Comparison of ENCODE assay signal across 8 cellular contexts in the genomic region with DNA sequence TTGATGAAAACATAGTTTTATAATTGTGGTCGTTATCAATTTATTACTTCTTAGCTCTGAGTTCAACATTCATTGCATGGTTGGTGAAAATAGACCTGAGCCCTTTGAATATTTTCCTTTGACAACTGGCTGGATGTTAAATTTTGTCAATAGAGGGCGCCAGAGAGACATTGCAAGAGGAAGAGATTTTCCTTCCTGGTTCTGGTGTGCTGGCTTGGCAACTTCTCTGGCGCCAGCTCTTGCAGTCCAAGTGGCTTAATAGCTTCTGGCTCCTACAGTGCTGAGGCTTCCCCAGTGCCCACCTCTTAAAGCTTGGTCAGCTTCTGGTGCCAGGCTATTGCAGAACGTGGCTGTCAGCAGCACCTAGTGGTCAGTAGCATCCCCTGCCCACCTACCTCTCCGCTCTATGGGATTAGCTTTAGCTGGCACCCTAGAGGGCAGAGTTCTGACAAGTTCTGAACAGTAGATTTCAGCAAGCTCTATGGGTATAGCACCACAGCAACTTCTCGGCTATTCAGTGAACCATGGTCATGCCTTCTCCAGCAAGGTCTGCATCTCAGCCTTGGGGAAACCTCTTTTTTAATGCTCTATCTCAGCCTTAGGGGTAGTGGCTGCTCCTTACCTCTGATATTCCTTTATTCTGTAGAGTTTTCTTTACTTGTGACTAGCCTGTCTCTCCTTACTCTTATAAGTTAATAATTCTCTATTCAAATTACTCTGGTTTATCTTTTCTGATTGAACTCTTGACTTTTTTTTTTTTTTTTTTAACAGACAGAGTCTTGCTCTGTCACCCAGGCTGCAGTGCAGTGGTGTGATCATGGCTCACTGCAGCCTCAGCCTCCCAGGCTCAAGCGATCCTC. TPM values are rescaled to one million over a fixed set of nuclear protein-coding genes. Genes with fewer than 3 reads are reported as not detected.
DNase-seq lines count a peak whose midpoint lies in the region; ATAC-seq, FAIRE-seq and TF ChIP-seq lines count a peak whose summit lies in the region.

No MANE protein-coding gene starts in this region.

- peaks cover 15% of the 10 kb centered on the region for H3K4me1 Mint-ChIP-seq in central memory CD8-positive, alpha-beta T cell

- peak overlapping the region; percentile 28 to 42 for H3K4me3 ChIP-seq in kidney (ENCODE audit: low read length in 2 of 2)

- no peaks in the 10 kb centered on the region for H3K27me3 Mint-ChIP-seq in central memory CD8-positive, alpha-beta T cell

- H3K9ac ChIP-seq in kidney (ENCODE audit: low read length in 2 of 2) = peak overlapping the region in 1 of 2 donors; percentile 15

- intact Hi-C loops in kidney (cut with DNase I) = loop anchor here (10.0 kb wide), 1 partner anchor 105 kb away; no protein-coding TSS in a partner anchor

- no peaks in the 10 kb centered on the region for H3K9me3 ChIP-seq in kidney (ENCODE audit: control insufficient read depth in 1 of 2, low read length in 2 of 2)

- peak overlapping the region; percentile 50 for H3K4me3 Mint-ChIP-seq in central memory CD8-positive, alpha-beta T cell

- peak; percentile 8 for FAIRE-seq in kidney (lab: Jason Lieb, UNC)

- no peak overlapping the region for H3K27ac Mint-ChIP-seq in central memory CD8-positive, alpha-beta T cell (ENCODE audit: low read depth)

- no peaks in the 10 kb centered on the region for H3K36me3 Mint-ChIP-seq in central memory CD8-positive, alpha-beta T cell (ENCODE audit: insufficient read depth)

- ATAC-seq in HG03159 (IDR thresholded peaks at IDR 0.05; ENCODE audit: unreplicated experiment) (peak; percentile 63), HG02870 (IDR thresholded peaks at IDR 0.05; ENCODE audit: unreplicated experiment) (no peak)
- ATAC-seq in activated CD4-positive, CD25-positive, alpha-beta regulatory T cell treated with anti-CD3 and anti-CD28 coated beads, Interleukin-2, amount 50 U/mL, for 24 hours = peak; percentile 38 to 58
- ATAC-seq in central memory CD8-positive, alpha-beta T cell (replicated peaks; ENCODE audit: extremely low read depth, poor library complexity, severe bottlenecking) = peak; percentile 72

- DNase-seq in GM04503 (ENCODE audit: low read depth) = peak; percentile 36
- DNase-seq in NCI-H446 (lab: John Stamatoyannopoulos, UW) = peak; percentile 75 to 95
- DNase-seq in central memory CD8-positive, alpha-beta T cell (ENCODE audit: low spot score in 2 of 2) = peak; percentile 22 to 47
- DNase-seq in kidney = peak; percentile 81
- DNase-seq in stimulated activated CD4-positive, alpha-beta T cell treated with anti-CD3 and anti-CD28 coated beads, Interleukin-15, amount 100 ng/mL, for 48 hours (ENCODE audit: low read depth in 2 of 2) = peak; percentile 16 to 45

- peak; percentile 70 for TF ChIP-seq CTCF in kidney (IDR thresholded peaks at IDR 0.05; ENCODE audit: borderline replicate concordance, extremely low read depth, insufficient read depth)

- no peaks in the 10 kb centered on the region for H3K36me3 ChIP-seq in kidney (ENCODE audit: control insufficient read depth in 1 of 2, insufficient read depth in 2 of 2, low read length in 2 of 2)

- peaks cover 0 to 3% of the 10 kb centered on the region in 2 donors for H3K4me1 ChIP-seq in kidney (ENCODE audit: control insufficient read depth in 1 of 2, insufficient read depth in 1 of 2, low read depth in 1 of 2, low read length in 2 of 2)

- H3K9me3 Mint-ChIP-seq in central memory CD8-positive, alpha-beta T cell = no peaks in the 10 kb centered on the region

- no peak overlapping the region for H3K27ac ChIP-seq in kidney (ENCODE audit: low read depth in 2 of 2, low read length in 2 of 2)

RNA-seq across cellular contexts. Expression of a gene that starts 59.4 kb away (rescaled TPM):
- 35.3 TPM for total RNA-seq in kidney
- 5.9 TPM for polyA plus RNA-seq in kidney (ENCODE audit: insufficient read depth, low read depth, low replicate concordance)

Comparison
In these comparisons a context has a peak if more than half of its experiments do, and no peak if none do; other contexts are left out.
1. DNase-seq: peak in every context shown above with its lines; median percentile 85 in NCI-H446; 81 in kidney; 36 in GM04503; 34 in central memory CD8-positive, alpha-beta T cell; 30 in stimulated activated CD4-positive, alpha-beta T cell treated with anti-CD3 and anti-CD28 coated beads, Interleukin-15, amount 100 ng/mL, for 48 hours.